8 cellular contexts compared by ENCODE assay signal in the genomic region with DNA sequence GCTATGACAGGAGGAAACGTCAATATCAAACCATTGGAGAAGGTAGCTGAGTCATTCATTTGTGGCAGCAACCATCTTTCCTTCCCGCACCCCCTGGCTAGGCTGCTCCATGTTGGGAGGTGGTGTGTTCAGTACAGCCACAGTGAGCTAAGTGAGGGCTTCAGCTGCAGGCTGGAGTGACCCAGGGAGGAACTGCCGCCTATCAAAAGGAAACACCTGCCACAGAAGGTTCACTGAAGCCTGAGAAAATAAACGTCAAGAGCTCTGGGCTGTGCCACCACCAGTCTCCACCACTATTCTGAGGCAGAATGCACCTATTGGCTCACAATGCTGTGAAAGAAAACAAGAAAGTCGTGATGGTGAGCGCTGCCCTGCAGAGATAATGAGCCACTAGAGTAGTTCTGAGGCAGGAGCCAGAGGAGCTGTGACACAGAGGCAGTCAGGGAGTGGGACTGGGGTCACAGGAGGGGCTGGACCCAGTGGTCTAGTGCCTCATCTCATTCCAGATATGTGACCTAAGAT. TPM values are rescaled to one million over a fixed set of nuclear protein-coding genes. Genes with fewer than 3 reads are reported as not detected.
A peak's percentile ranks its signal among the peaks of the same experiment; 100 is the strongest.
DNase-seq lines count a peak whose midpoint lies in the region; ATAC-seq and TF ChIP-seq lines count a peak whose summit lies in the region.

No MANE protein-coding gene starts in this region.

- H3K9me3 ChIP-seq in BLaER1, result no peaks in the 10 kb centered on the region

- peak overlapping the region; percentile 68 for H3K4me3 ChIP-seq in BLaER1

- peak overlapping the region; percentile 94 for H3K4me2 ChIP-seq in BLaER1

- H3K9ac ChIP-seq in BLaER1, result peak overlapping the region; percentile 95

- peak overlapping the region; percentile 99 for H3K27ac ChIP-seq in BLaER1

- peaks cover 56% of the 10 kb centered on the region for H3K4me1 ChIP-seq in BLaER1

- peak; percentile 46 for ATAC-seq in HG03342 (IDR thresholded peaks at IDR 0.05; ENCODE audit: unreplicated experiment)

- TF ChIP-seq POLR2A in GM19099 (IDR thresholded peaks at IDR 0.05; ENCODE audit: extremely low read depth, insufficient read length, low read depth), result peak; percentile 40

- H4K20me1 ChIP-seq in BLaER1, result no peaks in the 10 kb centered on the region

- no peaks in the 10 kb centered on the region for H3K36me3 ChIP-seq in BLaER1

- no peaks in the 10 kb centered on the region for H3K27me3 ChIP-seq in BLaER1

- peak; percentile 88 for DNase-seq in RPMI8226
- DNase-seq in activated naive CD4-positive, alpha-beta T cell treated with anti-CD3 and anti-CD28 coated beads, Interleukin-2, amount 50 U/mL, for 16 hours, result peak; percentile 56
- peak; percentile 57 for DNase-seq in stimulated activated CD4-positive, alpha-beta T cell treated with anti-CD3 and anti-CD28 coated beads, Interleukin-4, amount 100 ng/mL, for 24 hours
- no peak for DNase-seq in H4 (ENCODE audit: low spot score)
- DNase-seq in D341Med (ENCODE audit: low spot score), result no peak

RNA-seq across cellular contexts. Expression of gene CD47, which starts 34.8 kb away (rescaled TPM):
- total RNA-seq in H4 (2014; rRNA removed; shearing (Covaris generic)), result 123 and 130 TPM in 2 replicates

Comparison
In these comparisons a context has a peak if more than half of its experiments do, and no peak if none do; other contexts are left out.
1. DNase-seq: peak in RPMI8226 (single experiment), activated naive CD4-positive, alpha-beta T cell treated with anti-CD3 and anti-CD28 coated beads, Interleukin-2, amount 50 U/mL, for 16 hours (single experiment) and stimulated activated CD4-positive, alpha-beta T cell treated with anti-CD3 and anti-CD28 coated beads, Interleukin-4, amount 100 ng/mL, for 24 hours (single experiment); none in H4 (single experiment) and D341Med (single experiment).